ENCODE assay signal across 7 cellular contexts in genomic region chr14:67487937-67488893, GRCh38. TPM values are rescaled to one million over a fixed set of nuclear protein-coding genes. Genes with fewer than 3 reads are reported as not detected.
DNase-seq lines count a peak whose midpoint lies in the region; ATAC-seq and TF ChIP-seq lines count a peak whose summit lies in the region.

Gene TMEM229B, minus strand, starts transcription at chr14:67488721. Its CDS starts 14,798 bp downstream, at chr14:67473923.

- H3K27me3 ChIP-seq in neutrophil (no peaks in the 10 kb centered on the region), upper lobe of right lung (no peaks in the 10 kb centered on the region)

- CTCF ChIA-PET in activated B cell treated with CpG ODN at 0.5 μM for 24 hours (lab: Charles Lee) (interaction anchor here (1.6 to 4.1 kb wide), 5 partner anchors 26 to 129 kb away, joined by 4 to 21 read pairs (median 10); partner anchors contain the start of genes ATP6V1D and PIGH), WTC11 (lab: Charles Lee) (interaction anchor here (0.8 to 1.5 kb wide), 3 partner anchors 21 to 112 kb away, joined by 3 to 6 read pairs (median 4); partner anchors contain the start of gene PIGH)

- H3K4me3 ChIP-seq in neutrophil (ENCODE audit: low read depth in 1 of 2, low read length in 1 of 2) (peak within 1 kb of the TSS; percentile 55 to 66), upper lobe of right lung (peak within 1 kb of the TSS; percentile 48)

- peak; percentile 84 for DNase-seq in activated B cell treated with CpG ODN at 0.5 μM for 24 hours
- no peak for DNase-seq in cerebellum (ENCODE audit: low spot score)
- peak; percentile 70 for DNase-seq in upper lobe of right lung
- no peak for DNase-seq in WTC11 (ENCODE audit: low spot score)

- peaks cover 16% of the 10 kb centered on the region for H3K36me3 Mint-ChIP-seq in activated B cell treated with CpG ODN at 0.5 μM for 24 hours (ENCODE audit: low read depth)
- H3K36me3 Mint-ChIP-seq in WTC11: peaks cover 11% of the 10 kb centered on the region

- POLR2A ChIA-PET in activated B cell treated with CpG ODN at 0.5 μM for 24 hours (lab: Charles Lee): interaction anchor here (0.6 to 2.2 kb wide), 12 partner anchors 9 to 329 kb away, joined by 3 to 15 read pairs (median 4); partner anchors contain the start of genes ATP6V1D, EIF2S1 and PIGH
- POLR2A ChIA-PET in WTC11 (lab: Charles Lee): interaction anchor here (0.6 kb wide), 1 partner anchor 78 kb away, joined by 6 read pairs; no protein-coding TSS in a partner anchor

- H3K27ac Mint-ChIP-seq in activated B cell treated with CpG ODN at 0.5 μM for 24 hours (peak within 1 kb of the TSS; percentile 99), WTC11 (no peak within 1 kb of the TSS)

- peak; percentile 91 for ATAC-seq in GM19372 (IDR thresholded peaks at IDR 0.05; ENCODE audit: low read depth, unreplicated experiment)
- ATAC-seq in HG03432 (IDR thresholded peaks at IDR 0.05; ENCODE audit: unreplicated experiment): peak; percentile 94
- ATAC-seq in activated B cell treated with CpG ODN at 0.5 μM for 24 hours (ENCODE audit: low read depth): peak; percentile 85
- peak; percentile 83 for ATAC-seq in upper lobe of right lung
- ATAC-seq in WTC11: no peak

- intact Hi-C loops in activated B cell treated with CpG ODN at 0.5 μM for 24 hours (cut with micrococcal nuclease) (loop anchor here (1.0 to 2.0 kb wide), 11 partner anchors 27 to 981 kb away; partner anchors contain the start of genes ARG2, EIF2S1, PIGH and RDH11), upper lobe of right lung (cut with DNase I) (no loop called here)

- no peaks in the 10 kb centered on the region for H3K9me3 ChIP-seq in neutrophil
- H3K9me3 ChIP-seq in upper lobe of right lung: no peaks in the 10 kb centered on the region

- H3K27ac ChIP-seq in neutrophil: peak within 1 kb of the TSS; percentile 52
- H3K27ac ChIP-seq in upper lobe of right lung: peak within 1 kb of the TSS; percentile 79

- H3K36me3 ChIP-seq in neutrophil: no peaks in the 10 kb centered on the region
- H3K36me3 ChIP-seq in upper lobe of right lung: no peaks in the 10 kb centered on the region

- H3K4me1 Mint-ChIP-seq in activated B cell treated with CpG ODN at 0.5 μM for 24 hours (peaks cover 85% of the 10 kb centered on the region), WTC11 (peaks cover 23% of the 10 kb centered on the region)

- H3K27me3 Mint-ChIP-seq in activated B cell treated with CpG ODN at 0.5 μM for 24 hours: no peaks in the 10 kb centered on the region
- peaks cover 7% of the 10 kb centered on the region for H3K27me3 Mint-ChIP-seq in WTC11 (ENCODE audit: low read depth)

- H3K4me3 Mint-ChIP-seq in activated B cell treated with CpG ODN at 0.5 μM for 24 hours: peak within 1 kb of the TSS; percentile 88
- no peak within 1 kb of the TSS for H3K4me3 Mint-ChIP-seq in WTC11

- peaks cover 3% of the 10 kb centered on the region for H3K9me3 Mint-ChIP-seq in activated B cell treated with CpG ODN at 0.5 μM for 24 hours
- peaks cover 8% of the 10 kb centered on the region for H3K9me3 Mint-ChIP-seq in WTC11

- no peak for TF ChIP-seq CTCF in activated B cell treated with CpG ODN at 0.5 μM for 24 hours (IDR thresholded peaks at IDR 0.05)
- no peak for TF ChIP-seq CTCF in neutrophil (IDR thresholded peaks at IDR 0.05)
- TF ChIP-seq CTCF in upper lobe of right lung (IDR thresholded peaks at IDR 0.05): no peak
- TF ChIP-seq CTCF in WTC11 (IDR thresholded peaks at IDR 0.05): no peak

- H3K4me1 ChIP-seq in neutrophil (ENCODE audit: control insufficient read depth in 1 of 2, insufficient read depth in 1 of 2, low read depth in 1 of 2, low read length in 1 of 2) (peaks cover 9 to 11% of the 10 kb centered on the region in 2 experiments), upper lobe of right lung (peaks cover 4% of the 10 kb centered on the region)

TF ChIP-seq in WTC11, 78 proteins besides CTCF, POLR2A, EP300 and RAD21:
- TF ChIP-seq PREB (CRISPR knock-in tag; IDR thresholded peaks at IDR 0.05; ENCODE audit: borderline replicate concordance): no peak
- TF ChIP-seq CDX4 (CRISPR knock-in tag; IDR thresholded peaks at IDR 0.05; ENCODE audit: borderline replicate concordance): no peak
- TF ChIP-seq EMX1 (CRISPR knock-in tag; IDR thresholded peaks at IDR 0.05): no peak
- no peak for TF ChIP-seq FOXJ3 (CRISPR knock-in tag; IDR thresholded peaks at IDR 0.05; ENCODE audit: borderline replicate concordance)
- no peak for TF ChIP-seq ZNF281 (CRISPR knock-in tag; IDR thresholded peaks at IDR 0.05)
- TF ChIP-seq ATF1 (CRISPR knock-in tag; IDR thresholded peaks at IDR 0.05): no peak
- no peak for TF ChIP-seq ATF3 (CRISPR knock-in tag; conservative IDR thresholded peaks at IDR 0.05)
- TF ChIP-seq ZNF263 (CRISPR knock-in tag; IDR thresholded peaks at IDR 0.05; ENCODE audit: low read depth): no peak

RNA-seq across cellular contexts. Expression of gene TMEM229B, which starts in this region (rescaled TPM):
- 3.3 and 3.7 TPM in 2 replicates for total RNA-seq in activated B cell treated with CpG ODN at 0.5 μM for 24 hours
- total RNA-seq in cerebellum: 16.0 TPM
- 5.4 TPM for total RNA-seq in upper lobe of right lung
- 0.69 to 0.90 TPM (median 0.87 TPM) in 3 replicates for total RNA-seq in WTC11 (2021)

Comparison
In these comparisons a context has a peak if more than half of its experiments do, and no peak if none do; other contexts are left out.
1. DNase-seq: peak in activated B cell treated with CpG ODN at 0.5 μM for 24 hours (single experiment) and upper lobe of right lung (single experiment); none in cerebellum (single experiment) and WTC11 (single experiment).